13 cellular contexts compared by ENCODE assay signal in genomic region chr3:37221407-37221806, GRCh38. TPM values are rescaled to one million over a fixed set of nuclear protein-coding genes. Genes with fewer than 3 reads are reported as not detected.
DNase-seq lines count a peak whose midpoint lies in the region; ATAC-seq, FAIRE-seq and TF ChIP-seq lines count a peak whose summit lies in the region.
"Had no signal": no experiment of that assay in that cellular context is flagged by ENCODE, and none has a peak within 500 bp of the region (broad histone marks: within the 10 kb centered on the region; RNA-seq: fewer than 3 reads in every experiment).

No MANE protein-coding gene starts in this region.

- no peak overlapping the region for H3K4ac ChIP-seq in mesenchymal stem cell (ENCODE audit: low read depth in 1 of 2, low read length in 2 of 2)

- H3K36me3 Mint-ChIP-seq in naive thymus-derived CD4-positive, alpha-beta T cell, result no peaks in the 10 kb centered on the region

- FAIRE-seq in HTR-8/SVneo (lab: Jason Lieb, UNC), result no peak
- FAIRE-seq: G401.6, kidney had no signal

- DNase-seq in EL (peak; percentile 85), HTR-8/SVneo (ENCODE audit: insufficient read length, low spot score) (peak; percentile 69), mammary epithelial cell (peak; percentile 96), mesenchymal stem cell (peak; percentile 56), stomach (no peak), omental fat pad (ENCODE audit: low spot score) (no peak)
- DNase-seq in naive thymus-derived CD4-positive, alpha-beta T cell, result no peak
- DNase-seq: kidney, NCI-H345, T-helper 2 cell had no signal

- no peak overlapping the region for H3K23ac ChIP-seq in mesenchymal stem cell (ENCODE audit: low read length in 2 of 2)

- no peaks in the 10 kb centered on the region for H3K9me3 Mint-ChIP-seq in naive thymus-derived CD4-positive, alpha-beta T cell

- H3K36me3 ChIP-seq in mammary epithelial cell (ENCODE audit: insufficient read depth, low read length) (no peaks in the 10 kb centered on the region), mesenchymal stem cell (ENCODE audit: control insufficient read depth in 1 of 2, insufficient read depth in 2 of 2, low read depth in 1 of 2, low read length in 2 of 2) (no peaks in the 10 kb centered on the region), stomach (no peaks in the 10 kb centered on the region)
- no peaks in the 10 kb centered on the region for H3K36me3 ChIP-seq in naive thymus-derived CD4-positive, alpha-beta T cell (ENCODE audit: control insufficient read depth in 2 of 3, insufficient read depth in 3 of 3, low read length in 3 of 3)

- peak overlapping the region; percentile 66 for H3K27ac ChIP-seq in mammary epithelial cell (ENCODE audit: insufficient read depth, low read depth, low read length)
- H3K27ac ChIP-seq in mesenchymal stem cell (ENCODE audit: low read length, poor library complexity, severe bottlenecking), result peak overlapping the region; percentile 57
- no peak overlapping the region for H3K27ac ChIP-seq in stomach
- no peak overlapping the region for H3K27ac ChIP-seq in naive thymus-derived CD4-positive, alpha-beta T cell (ENCODE audit: low read depth, low read length)
- H3K27ac ChIP-seq: parathyroid adenoma had no signal

- H2AFZ ChIP-seq in mammary epithelial cell (ENCODE audit: low read depth, low read length) (no peak overlapping the region), mesenchymal stem cell (ENCODE audit: low read depth, low read length) (no peak overlapping the region)
- H2AFZ ChIP-seq: parathyroid adenoma had no signal

- no peak overlapping the region for H2BK15ac ChIP-seq in mesenchymal stem cell (ENCODE audit: low read depth, poor library complexity, severe bottlenecking)

- peak overlapping the region; percentile 22 for H2AK5ac ChIP-seq in mesenchymal stem cell (ENCODE audit: low read length, severe bottlenecking)

- no peak overlapping the region for H2BK120ac ChIP-seq in mesenchymal stem cell (ENCODE audit: low read depth, low read length)

- H3K9ac ChIP-seq in mammary epithelial cell (ENCODE audit: insufficient read depth, low read length), result no peak overlapping the region
- no peak overlapping the region for H3K9ac ChIP-seq in mesenchymal stem cell (ENCODE audit: low read length)
- H3K9ac ChIP-seq: parathyroid adenoma had no signal

- no peak overlapping the region for H3K4me3 Mint-ChIP-seq in naive thymus-derived CD4-positive, alpha-beta T cell

- no peaks in the 10 kb centered on the region for H3K79me1 ChIP-seq in mesenchymal stem cell (replicated peaks; ENCODE audit: low read length, poor library complexity, severe bottlenecking)

- H4K91ac ChIP-seq in mesenchymal stem cell (ENCODE audit: low read length), result no peak overlapping the region

- intact Hi-C loops in mammary epithelial cell (cut with micrococcal nuclease), result no loop called here
- intact Hi-C loops in stomach (cut with DNase I; ENCODE audit: low total_unique reads), result no loop called here
- intact Hi-C loops in naive thymus-derived CD4-positive, alpha-beta T cell (cut with micrococcal nuclease), result no loop called here

- no peak overlapping the region for H3K4me3 ChIP-seq in mammary epithelial cell (replicated peaks in 1 of 3; ENCODE audit: insufficient read depth in 1 of 3, low read depth in 2 of 3, low read length in 3 of 3)
- H3K4me3 ChIP-seq in mesenchymal stem cell (ENCODE audit: insufficient read depth in 1 of 2, low read depth in 1 of 2, low read length in 2 of 2), result no peak overlapping the region
- H3K4me3 ChIP-seq in stomach, result no peak overlapping the region
- H3K4me3 ChIP-seq in naive thymus-derived CD4-positive, alpha-beta T cell (ENCODE audit: low read length), result no peak overlapping the region

- dilution Hi-C loops in mammary epithelial cell (cut with HindIII; ENCODE audit: low sequenced_read_pairs), result no loop called here

- no peak overlapping the region for H3K18ac ChIP-seq in mesenchymal stem cell (ENCODE audit: low read depth in 1 of 2, low read length in 2 of 2)

- no peaks in the 10 kb centered on the region for H3K9me3 ChIP-seq in mammary epithelial cell (replicated peaks; ENCODE audit: insufficient read depth, low read length)
- H3K9me3 ChIP-seq in mesenchymal stem cell (ENCODE audit: control insufficient read depth, low read length), result no peaks in the 10 kb centered on the region
- no peaks in the 10 kb centered on the region for H3K9me3 ChIP-seq in stomach
- no peaks in the 10 kb centered on the region for H3K9me3 ChIP-seq in naive thymus-derived CD4-positive, alpha-beta T cell (ENCODE audit: control insufficient read depth in 2 of 3, low read length in 3 of 3)

- peak overlapping the region; percentile 3 for H3K4me2 ChIP-seq in mammary epithelial cell (ENCODE audit: insufficient read depth, low read depth, low read length)
- H3K4me2 ChIP-seq in mesenchymal stem cell (ENCODE audit: low read length, poor library complexity, severe bottlenecking), result no peak overlapping the region

- H3K27me3 Mint-ChIP-seq in naive thymus-derived CD4-positive, alpha-beta T cell, result peaks cover 0 to 21% (median 0%) of the 10 kb centered on the region in 5 donors

- in situ Hi-C loops in mammary epithelial cell (cut with MboI; ENCODE audit: low sequenced_read_pairs in 2 of 2), result no loop called here

- POLR2A ChIA-PET in naive thymus-derived CD4-positive, alpha-beta T cell (lab: Charles Lee), result no interaction called here

- no peak overlapping the region for H2BK12ac ChIP-seq in mesenchymal stem cell (ENCODE audit: low read length in 2 of 2)

- no peak overlapping the region for H3K27ac Mint-ChIP-seq in naive thymus-derived CD4-positive, alpha-beta T cell

- H3K4me1 ChIP-seq in mammary epithelial cell (ENCODE audit: insufficient read depth, low read length), result peaks cover 46% of the 10 kb centered on the region
- peaks cover 16% of the 10 kb centered on the region for H3K4me1 ChIP-seq in mesenchymal stem cell (ENCODE audit: control insufficient read depth, insufficient read depth, low read depth, low read length)
- no peaks in the 10 kb centered on the region for H3K4me1 ChIP-seq in stomach
- H3K4me1 ChIP-seq in naive thymus-derived CD4-positive, alpha-beta T cell (ENCODE audit: control insufficient read depth in 2 of 2, insufficient read depth in 2 of 2, low read length in 2 of 2), result peaks cover 39 to 40% of the 10 kb centered on the region in 2 donors
- H3K4me1 ChIP-seq: parathyroid adenoma had no signal

- H4K20me1 ChIP-seq in mammary epithelial cell (ENCODE audit: insufficient read depth, low read length), result no peaks in the 10 kb centered on the region

- H3K79me2 ChIP-seq in mammary epithelial cell (ENCODE audit: insufficient read depth, low read length), result no peaks in the 10 kb centered on the region
- H3K79me2 ChIP-seq: parathyroid adenoma had no signal

- TF ChIP-seq CTCF in mammary epithelial cell (conservative IDR thresholded peaks at IDR 0.05 in 1 of 2, IDR thresholded peaks at IDR 0.05 in 1 of 2; ENCODE audit: extremely low read depth in 1 of 2, insufficient read depth in 1 of 2, low read depth in 1 of 2, low read length in 2 of 2), result no peak
- TF ChIP-seq CTCF in stomach (IDR thresholded peaks at IDR 0.05), result no peak
- TF ChIP-seq CTCF in omental fat pad (IDR thresholded peaks at IDR 0.05), result no peak

- 0% methylated on average over 1 of the region's 1 CpG for WGBS in mammary epithelial cell (ENCODE audit: low coverage, missing lambda C conversion rate)
- WGBS in mesenchymal stem cell, result 0% methylated on average over 1 of the region's 1 CpG
- 17 to 42% (median 36%) methylated on average over 1 of the region's 1 CpG for WGBS in stomach, 5 donors

- TF ChIP-seq EP300 in stomach (IDR thresholded peaks at IDR 0.05), result no peak

- H3K4me1 Mint-ChIP-seq in naive thymus-derived CD4-positive, alpha-beta T cell, result peaks cover 7 to 57% (median 22%) of the 10 kb centered on the region in 7 donors

- ATAC-seq in omental fat pad (ENCODE audit: low FRiP score) (no peak), GM19397 (IDR thresholded peaks at IDR 0.05; ENCODE audit: unreplicated experiment) (no peak)
- no peak for ATAC-seq in naive thymus-derived CD4-positive, alpha-beta T cell

- no peak overlapping the region for H4K8ac ChIP-seq in mesenchymal stem cell (ENCODE audit: low read length)

- BruUV-seq in mammary epithelial cell (replicated peaks; lab: Mats Ljungman, UMichigan), result TSS peak; percentile 95

- no peak for TF ChIP-seq POLR2A in stomach (IDR thresholded peaks at IDR 0.05)

- H3K27me3 ChIP-seq in mammary epithelial cell (ENCODE audit: insufficient read depth, low read length), result no peaks in the 10 kb centered on the region
- peaks cover 0 to 10% of the 10 kb centered on the region in 2 experiments for H3K27me3 ChIP-seq in mesenchymal stem cell (ENCODE audit: control insufficient read depth in 1 of 2, insufficient read depth in 1 of 2, low read length in 2 of 2)
- no peaks in the 10 kb centered on the region for H3K27me3 ChIP-seq in stomach
- no peaks in the 10 kb centered on the region for H3K27me3 ChIP-seq in naive thymus-derived CD4-positive, alpha-beta T cell (ENCODE audit: control insufficient read depth in 2 of 2, insufficient read depth in 2 of 2, low read length in 2 of 2)

- no peak overlapping the region for H2BK5ac ChIP-seq in mesenchymal stem cell (ENCODE audit: low read depth, low read length, poor library complexity, severe bottlenecking)

- CTCF ChIA-PET in mammary epithelial cell (lab: Charles Lee; ENCODE audit: low non-redundant PET), result no interaction called here
- CTCF ChIA-PET in naive thymus-derived CD4-positive, alpha-beta T cell (lab: Charles Lee), result interaction anchor here (0.6 kb wide), 1 partner anchor 439 kb away, joined by 8 read pairs; no protein-coding TSS in a partner anchor

- no peak overlapping the region for H3K14ac ChIP-seq in mesenchymal stem cell (ENCODE audit: low read length in 2 of 2)

RNA-seq across cellular contexts. Expression of gene GOLGA4, which starts 21.7 kb away (rescaled TPM):
- total RNA-seq in mammary epithelial cell, result 10 to 100 TPM; 61.8 to 84.2 TPM
- 18.6 TPM for polyA plus RNA-seq in mammary epithelial cell
- 46.5 TPM for polyA minus RNA-seq in mammary epithelial cell
- polyA plus RNA-seq in mesenchymal stem cell (2013, experiment 1 of 2), result 75.0 TPM
- 75.6 TPM for polyA plus RNA-seq in mesenchymal stem cell (2013, experiment 2 of 2)
- 100 to 1,000 TPM in 4 of 5 donors, 10 to 100 TPM in 1; 57.9 to 658 (median 119) TPM for total RNA-seq in stomach
- polyA plus RNA-seq in stomach, result 10 to 100 TPM; 19.3 to 29.6 (median 28.8) TPM
- total RNA-seq in omental fat pad, result 100 to 1,000 TPM in 3 of 4 donors, 10 to 100 TPM in 1; 89.7 to 136 (median 108) TPM
- 10 to 100 TPM; 45.0 to 72.0 (median 56.4) TPM for total RNA-seq in naive thymus-derived CD4-positive, alpha-beta T cell
- 10 to 100 TPM; 11.5 to 26.3 TPM for polyA plus RNA-seq in naive thymus-derived CD4-positive, alpha-beta T cell

RNA-seq across cellular contexts. Expression of gene LRRFIP2, which starts 47.0 kb away (rescaled TPM):
- 100 to 1,000 TPM in 1 of 2 donors, 10 to 100 TPM in 1; 78.7 to 122 TPM for total RNA-seq in mammary epithelial cell
- polyA plus RNA-seq in mammary epithelial cell, result 45.8 TPM
- polyA minus RNA-seq in mammary epithelial cell, result 41.5 TPM
- 50.9 TPM for polyA plus RNA-seq in mesenchymal stem cell (2013, experiment 1 of 2)
- polyA plus RNA-seq in mesenchymal stem cell (2013, experiment 2 of 2), result 49.6 TPM
- total RNA-seq in stomach, result 100 to 1,000 TPM in 2 of 5 donors, 10 to 100 TPM in 3; 32.1 to 131 (median 50.1) TPM
- polyA plus RNA-seq in stomach, result 10 to 100 TPM; 25.9 to 33.5 (median 30.6) TPM
- 10 to 100 TPM; 41.8 to 78.8 (median 55.0) TPM for total RNA-seq in omental fat pad
- 10 to 100 TPM; 25.8 to 87.5 (median 29.7) TPM for total RNA-seq in naive thymus-derived CD4-positive, alpha-beta T cell
- polyA plus RNA-seq in naive thymus-derived CD4-positive, alpha-beta T cell, result 10 to 100 TPM; 14.0 to 15.3 TPM

Comparison
In these comparisons a context has a peak if more than half of its experiments do, and no peak if none do; other contexts are left out.
1. DNase-seq: peak in EL (single experiment), HTR-8/SVneo (single experiment), mammary epithelial cell (single experiment) and mesenchymal stem cell (single experiment); none in stomach (single experiment), omental fat pad (single experiment) and naive thymus-derived CD4-positive, alpha-beta T cell (0 of 9).
2. H3K27ac ChIP-seq: peak in mammary epithelial cell (single experiment) and mesenchymal stem cell (single experiment); none in stomach (0 of 5) and naive thymus-derived CD4-positive, alpha-beta T cell (single experiment).